8 cellular contexts compared by ENCODE assay signal in the genomic region with DNA sequence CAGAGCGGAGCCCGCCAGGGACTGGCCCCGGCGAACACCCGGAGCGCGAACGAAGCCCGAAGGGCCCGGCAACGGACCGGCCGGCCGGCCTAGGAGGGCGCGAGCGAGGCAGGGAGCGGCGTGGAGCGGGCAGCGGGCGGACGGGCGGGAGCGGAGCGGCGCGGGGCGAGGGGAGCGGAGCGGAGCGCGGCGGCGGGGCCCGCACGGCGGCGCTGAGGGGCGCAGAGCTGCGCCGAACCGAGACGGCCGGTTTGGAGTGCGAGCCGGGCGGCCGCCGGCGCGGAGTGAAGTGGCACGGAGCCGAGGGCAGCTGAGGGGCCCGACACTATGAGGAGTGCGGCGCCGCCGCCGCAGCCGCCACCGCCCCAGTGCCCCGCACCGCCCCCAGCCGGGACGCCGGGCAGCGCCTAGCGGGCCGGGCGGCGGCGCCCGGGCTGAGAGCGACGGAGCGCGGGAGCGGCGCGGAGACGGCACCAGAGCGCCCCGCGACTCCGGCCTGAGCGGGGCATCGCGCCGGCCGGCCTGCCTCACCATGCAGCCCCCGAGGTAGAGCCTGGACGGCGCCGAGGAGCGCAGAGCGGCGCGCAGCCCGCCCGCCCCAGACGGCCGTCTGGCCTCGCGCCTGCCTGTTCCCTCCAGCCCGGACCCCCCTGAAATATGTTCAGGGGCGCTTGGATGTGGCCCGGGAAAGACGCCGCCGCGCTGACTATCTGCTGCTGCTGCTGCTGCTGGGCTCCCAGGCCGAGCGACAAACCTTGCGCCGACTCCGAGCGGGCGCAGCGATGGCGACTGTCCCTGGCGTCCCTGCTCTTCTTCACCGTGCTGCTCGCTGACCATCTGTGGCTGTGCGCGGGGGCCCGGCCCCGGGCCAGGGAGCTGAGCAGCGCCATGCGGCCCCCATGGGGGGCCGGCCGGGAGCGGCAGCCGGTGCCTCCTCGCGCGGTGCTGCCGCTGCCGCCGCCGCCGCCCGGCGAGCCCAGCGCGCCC. TPM values are rescaled to one million over a fixed set of nuclear protein-coding genes. Genes with fewer than 3 reads are reported as not detected.
DNase-seq lines count a peak whose midpoint lies in the region; ATAC-seq and TF ChIP-seq lines count a peak whose summit lies in the region.

No MANE protein-coding gene starts in this region.

- H3K4me1 ChIP-seq in left lung (peaks cover 0 to 2% of the 10 kb centered on the region in 2 donors), thoracic aorta (ENCODE audit: control insufficient read depth in 1 of 2, low read depth in 2 of 2) (no peaks in the 10 kb centered on the region)

- intact Hi-C loops in activated CD4-positive, alpha-beta memory T cell treated with anti-CD3 and anti-CD28 coated beads for 36 hours (cut with micrococcal nuclease): no loop called here
- intact Hi-C loops in left lung (cut with DNase I): no loop called here

- CTCF ChIA-PET in activated CD4-positive, alpha-beta memory T cell treated with anti-CD3 and anti-CD28 coated beads for 36 hours (lab: Charles Lee): interaction anchor here (0.6 kb wide), 1 partner anchor 23 kb away, joined by 3 read pairs; no protein-coding TSS in a partner anchor
- CTCF ChIA-PET in activated CD4-positive, alpha-beta memory T cell treated with anti-CD3 and anti-CD28 coated beads, Interleukin-2, amount 10 ng/mL, durations not matched to agents 7 days and 5 days (lab: Charles Lee): no interaction called here

- peaks cover 18% of the 10 kb centered on the region for H3K27me3 Mint-ChIP-seq in activated CD4-positive, alpha-beta memory T cell treated with anti-CD3 and anti-CD28 coated beads for 36 hours
- H3K27me3 Mint-ChIP-seq in activated CD4-positive, alpha-beta memory T cell treated with anti-CD3 and anti-CD28 coated beads, Interleukin-2, amount 10 ng/mL, durations not matched to agents 7 days and 5 days: peaks cover 25% of the 10 kb centered on the region
- peaks cover 41% of the 10 kb centered on the region for H3K27me3 Mint-ChIP-seq in activated naive CD8-positive, alpha-beta T cell treated with anti-CD3 and anti-CD28 coated beads for 36 hours

- DNase-seq in activated CD4-positive, alpha-beta memory T cell treated with anti-CD3 and anti-CD28 coated beads for 36 hours: no peak
- DNase-seq in activated CD4-positive, alpha-beta memory T cell treated with anti-CD3 and anti-CD28 coated beads, Interleukin-2, amount 10 ng/mL, durations not matched to agents 7 days and 5 days: no peak
- DNase-seq in activated naive CD8-positive, alpha-beta T cell treated with anti-CD3 and anti-CD28 coated beads for 36 hours: no peak
- DNase-seq in left lung: no peak
- no peak for DNase-seq in thoracic aorta (ENCODE audit: low spot score)

- H3K27me3 ChIP-seq in left lung (peaks cover 20 to 84% of the 10 kb centered on the region in 2 donors), thoracic aorta (replicated peaks; ENCODE audit: insufficient read depth) (no peaks in the 10 kb centered on the region)

- POLR2A ChIA-PET in activated CD4-positive, alpha-beta memory T cell treated with anti-CD3 and anti-CD28 coated beads for 36 hours (lab: Charles Lee): no interaction called here
- POLR2A ChIA-PET in activated CD4-positive, alpha-beta memory T cell treated with anti-CD3 and anti-CD28 coated beads, Interleukin-2, amount 10 ng/mL, durations not matched to agents 7 days and 5 days (lab: Charles Lee): no interaction called here

- H3K36me3 ChIP-seq in left lung (no peaks in the 10 kb centered on the region), thoracic aorta (no peaks in the 10 kb centered on the region)

- H3K27ac ChIP-seq in left lung (no peak overlapping the region), thoracic aorta (no peak overlapping the region)

- H3K9me3 Mint-ChIP-seq in activated CD4-positive, alpha-beta memory T cell treated with anti-CD3 and anti-CD28 coated beads for 36 hours: no peaks in the 10 kb centered on the region
- no peaks in the 10 kb centered on the region for H3K9me3 Mint-ChIP-seq in activated CD4-positive, alpha-beta memory T cell treated with anti-CD3 and anti-CD28 coated beads, Interleukin-2, amount 10 ng/mL, durations not matched to agents 7 days and 5 days
- H3K9me3 Mint-ChIP-seq in activated naive CD8-positive, alpha-beta T cell treated with anti-CD3 and anti-CD28 coated beads for 36 hours: no peaks in the 10 kb centered on the region

- TF ChIP-seq CTCF in left lung (IDR thresholded peaks at IDR 0.05) (no peak), thoracic aorta (IDR thresholded peaks at IDR 0.05) (no peak)

- ATAC-seq in left lung (no peak), thoracic aorta (ENCODE audit: insufficient number of reproducible peaks, low FRiP score, low read depth) (no peak), HG03354 (IDR thresholded peaks at IDR 0.05; ENCODE audit: poor library complexity, severe bottlenecking, unreplicated experiment) (no peak), HG02610 (IDR thresholded peaks at IDR 0.05; ENCODE audit: unreplicated experiment) (no peak), GM21515 (IDR thresholded peaks at IDR 0.05; ENCODE audit: unreplicated experiment) (no peak)

- H3K4me3 Mint-ChIP-seq in activated CD4-positive, alpha-beta memory T cell treated with anti-CD3 and anti-CD28 coated beads for 36 hours: peak overlapping the region; percentile 70
- no peak overlapping the region for H3K4me3 Mint-ChIP-seq in activated CD4-positive, alpha-beta memory T cell treated with anti-CD3 and anti-CD28 coated beads, Interleukin-2, amount 10 ng/mL, durations not matched to agents 7 days and 5 days
- peak overlapping the region; percentile 78 for H3K4me3 Mint-ChIP-seq in activated naive CD8-positive, alpha-beta T cell treated with anti-CD3 and anti-CD28 coated beads for 36 hours

- no peak overlapping the region for H3K27ac Mint-ChIP-seq in activated CD4-positive, alpha-beta memory T cell treated with anti-CD3 and anti-CD28 coated beads for 36 hours
- H3K27ac Mint-ChIP-seq in activated CD4-positive, alpha-beta memory T cell treated with anti-CD3 and anti-CD28 coated beads, Interleukin-2, amount 10 ng/mL, durations not matched to agents 7 days and 5 days: no peak overlapping the region
- H3K27ac Mint-ChIP-seq in activated naive CD8-positive, alpha-beta T cell treated with anti-CD3 and anti-CD28 coated beads for 36 hours: no peak overlapping the region

- peak overlapping the region; percentile 25 to 34 for H3K4me3 ChIP-seq in left lung
- peak overlapping the region; percentile 66 for H3K4me3 ChIP-seq in thoracic aorta

- H3K4me1 Mint-ChIP-seq in activated CD4-positive, alpha-beta memory T cell treated with anti-CD3 and anti-CD28 coated beads for 36 hours (ENCODE audit: low read depth): peaks cover 5% of the 10 kb centered on the region
- H3K4me1 Mint-ChIP-seq in activated CD4-positive, alpha-beta memory T cell treated with anti-CD3 and anti-CD28 coated beads, Interleukin-2, amount 10 ng/mL, durations not matched to agents 7 days and 5 days: peaks cover 5% of the 10 kb centered on the region
- H3K4me1 Mint-ChIP-seq in activated naive CD8-positive, alpha-beta T cell treated with anti-CD3 and anti-CD28 coated beads for 36 hours: peaks cover 2% of the 10 kb centered on the region

- H3K36me3 Mint-ChIP-seq in activated CD4-positive, alpha-beta memory T cell treated with anti-CD3 and anti-CD28 coated beads for 36 hours: no peaks in the 10 kb centered on the region
- no peaks in the 10 kb centered on the region for H3K36me3 Mint-ChIP-seq in activated CD4-positive, alpha-beta memory T cell treated with anti-CD3 and anti-CD28 coated beads, Interleukin-2, amount 10 ng/mL, durations not matched to agents 7 days and 5 days (ENCODE audit: low read depth)
- H3K36me3 Mint-ChIP-seq in activated naive CD8-positive, alpha-beta T cell treated with anti-CD3 and anti-CD28 coated beads for 36 hours: no peaks in the 10 kb centered on the region

- H3K9me3 ChIP-seq in left lung: no peaks in the 10 kb centered on the region
- no peaks in the 10 kb centered on the region for H3K9me3 ChIP-seq in thoracic aorta

RNA-seq across cellular contexts. Expression of a gene that starts 0.8 kb away (rescaled TPM):
- under 1 TPM; 0.31 to 0.44 TPM for total RNA-seq in activated CD4-positive, alpha-beta memory T cell treated with anti-CD3 and anti-CD28 coated beads for 36 hours
- total RNA-seq in activated CD4-positive, alpha-beta memory T cell treated with anti-CD3 and anti-CD28 coated beads, Interleukin-2, amount 10 ng/mL, durations not matched to agents 7 days and 5 days: under 1 TPM; 0.18 to 0.20 TPM
- total RNA-seq in activated naive CD8-positive, alpha-beta T cell treated with anti-CD3 and anti-CD28 coated beads for 36 hours: under 1 TPM; 0.19 to 0.26 TPM
- total RNA-seq in left lung: under 1 TPM; 0.20 to 0.26 TPM
- total RNA-seq in thoracic aorta: not detected
